ENCODE assay signal across 33 cellular contexts in genomic region chr13:26726684-26727083, GRCh38. TPM values are rescaled to one million over a fixed set of nuclear protein-coding genes. Genes with fewer than 3 reads are reported as not detected.
"Had no signal": no experiment of that assay in that cellular context is flagged by ENCODE, and none has a peak within 500 bp of the region (broad histone marks: within the 10 kb centered on the region; RNA-seq: fewer than 3 reads in every experiment).

No MANE protein-coding gene starts in this region.

- H3K9me3 ChIP-seq: neutrophil, ovary, psoas muscle, right lobe of liver, spleen, suprapubic skin, testis, tibial artery, transverse colon, upper lobe of left lung, vagina had no signal

- H3K4me3 ChIP-seq: ovary, psoas muscle, right lobe of liver, skin epidermis, smooth muscle cell, spleen, suprapubic skin, testis, tibial artery, transverse colon, upper lobe of left lung, vagina had no signal

- H3K27me3 ChIP-seq: neutrophil, ovary, right lobe of liver, suprapubic skin, testis, tibial artery, transverse colon, upper lobe of left lung, vagina had no signal

- ATAC-seq: naive thymus-derived CD8-positive, alpha-beta T cell; natural killer cell treated with Interleukin-12 subunit alpha and Interleukin-12 subunit beta and Interleukin-15 and Interleukin-18, amount 100 ng/mL, for 72 hours; psoas muscle; right cardiac atrium; right lobe of liver; stimulated activated memory B cell treated with anti-CD40 and anti-IgM and Interleukin-4, amounts not matched to agents 10 μg/mL and 1 μg/mL and 100 μg/mL, for 72 hours; stimulated activated naive CD8-positive, alpha-beta T cell treated with anti-CD3 and anti-CD28 coated beads, Interleukin-15, amount 100 ng/mL, for 72 hours; stimulated activated naive CD8-positive, alpha-beta T cell treated with anti-CD3 and anti-CD28 coated beads, Interleukin-15, Interleukin-2, amounts not matched to agents 100 U/mL and 50 U/mL, for 24 hours had no signal

- H3K27ac ChIP-seq: neutrophil, ovary, parathyroid adenoma, psoas muscle, right lobe of liver, skin epidermis, spleen, suprapubic skin, testis, transverse colon, upper lobe of left lung, vagina had no signal

- H3K36me3 Mint-ChIP-seq: naive thymus-derived CD8-positive, alpha-beta T cell; natural killer cell treated with Interleukin-12 subunit alpha and Interleukin-12 subunit beta and Interleukin-15 and Interleukin-18, amount 100 ng/mL, for 72 hours; stimulated activated memory B cell treated with anti-CD40 and anti-IgM and Interleukin-4, amounts not matched to agents 10 μg/mL and 1 μg/mL and 100 μg/mL, for 72 hours had no signal

- DNase-seq: naive thymus-derived CD8-positive, alpha-beta T cell; nephron progenitor cell; nucleus accumbens; ovary; posterior cingulate gyrus; psoas muscle; right cardiac atrium; right lobe of liver; spleen; stimulated activated CD4-positive, alpha-beta T cell treated with anti-CD3 and anti-CD28 coated beads, Interleukin-12 subunit alpha, Interleukin-12 subunit beta, amount 100 ng/mL, for 4 hours; stimulated activated CD4-positive, alpha-beta T cell treated with anti-CD3 and anti-CD28 coated beads, Interleukin-1b, Interleukin-23, amount 100 ng/mL, for 48 hours; stimulated activated CD4-positive, alpha-beta T cell treated with anti-CD3 and anti-CD28 coated beads, Interleukin-4, amount 100 ng/mL, for 1 hour; stimulated activated CD4-positive, alpha-beta T cell treated with anti-CD3 and anti-CD28 coated beads, Interleukin-4, amount 100 ng/mL, for 4 hours; stimulated activated CD8-positive, alpha-beta memory T cell treated with anti-CD3 and anti-CD28 coated beads, Interleukin-4, amount 100 ng/mL, for 48 hours; stimulated activated naive CD4-positive, alpha-beta T cell; stimulated activated naive CD8-positive, alpha-beta T cell treated with anti-CD3 and anti-CD28 coated beads, Interleukin-15, amount 100 ng/mL, for 72 hours; stimulated activated naive CD8-positive, alpha-beta T cell treated with anti-CD3 and anti-CD28 coated beads, Interleukin-15, Interleukin-2, amounts not matched to agents 100 U/mL and 50 U/mL, for 24 hours; substantia nigra; testis; transverse colon; upper lobe of left lung had no signal

- H3K27ac Mint-ChIP-seq: naive thymus-derived CD8-positive, alpha-beta T cell; natural killer cell treated with Interleukin-12 subunit alpha and Interleukin-12 subunit beta and Interleukin-15 and Interleukin-18, amount 100 ng/mL, for 72 hours; nephron progenitor cell; progenitor cell of endocrine pancreas; stimulated activated memory B cell treated with anti-CD40 and anti-IgM and Interleukin-4, amounts not matched to agents 10 μg/mL and 1 μg/mL and 100 μg/mL, for 72 hours had no signal

- H3K4me1 ChIP-seq: parathyroid adenoma, psoas muscle, right lobe of liver, suprapubic skin, testis, transverse colon, upper lobe of left lung, vagina had no signal

- H3K9me3 Mint-ChIP-seq: naive thymus-derived CD8-positive, alpha-beta T cell; stimulated activated memory B cell treated with anti-CD40 and anti-IgM and Interleukin-4, amounts not matched to agents 10 μg/mL and 1 μg/mL and 100 μg/mL, for 72 hours; stimulated activated naive CD8-positive, alpha-beta T cell treated with anti-CD3 and anti-CD28 coated beads, Interleukin-15, amount 100 ng/mL, for 72 hours had no signal

- H3K4me1 Mint-ChIP-seq: nephron progenitor cell, neural crest cell had no signal

- H3K27me3 Mint-ChIP-seq: naive thymus-derived CD8-positive, alpha-beta T cell; natural killer cell treated with Interleukin-12 subunit alpha and Interleukin-12 subunit beta and Interleukin-15 and Interleukin-18, amount 100 ng/mL, for 72 hours had no signal

- H3K36me3 ChIP-seq: neutrophil, ovary, right lobe of liver, spleen, suprapubic skin, tibial artery, transverse colon, upper lobe of left lung, vagina had no signal

- H3K4me3 Mint-ChIP-seq: naive thymus-derived CD8-positive, alpha-beta T cell; natural killer cell treated with Interleukin-12 subunit alpha and Interleukin-12 subunit beta and Interleukin-15 and Interleukin-18, amount 100 ng/mL, for 72 hours; nephron progenitor cell; neural crest cell; stimulated activated memory B cell treated with anti-CD40 and anti-IgM and Interleukin-4, amounts not matched to agents 10 μg/mL and 1 μg/mL and 100 μg/mL, for 72 hours; stimulated activated naive CD8-positive, alpha-beta T cell treated with anti-CD3 and anti-CD28 coated beads, Interleukin-15, amount 100 ng/mL, for 72 hours had no signal

RNA-seq across cellular contexts. Expression of gene GPR12, which starts 33.9 kb away (rescaled TPM):
- total RNA-seq: natural killer cell treated with Interleukin-12 subunit alpha and Interleukin-12 subunit beta and Interleukin-15 and Interleukin-18, amount 100 ng/mL, for 72 hours; progenitor cell of endocrine pancreas; renal cortical epithelial cell; right cardiac atrium; right lobe of liver; smooth muscle cell; upper lobe of left lung; vagina had no signal
- polyA plus RNA-seq: naive thymus-derived CD8-positive, alpha-beta T cell; ovary; right cardiac atrium; smooth muscle cell had no signal
